In genomic region chr4:78720994-78721677, GRCh38 we compare ENCODE assay signal across 1 cellular context.
TF ChIP-seq lines count a peak whose summit lies in the region.

No MANE protein-coding gene starts in this region.

TF ChIP-seq in IMR-90, 13 proteins besides CTCF, POLR2A, EP300 and RAD21:
- TF ChIP-seq RCOR1 (IDR thresholded peaks at IDR 0.05; ENCODE audit: insufficient replicate concordance, low read length) (no peak), BHLHE40 (IDR thresholded peaks at IDR 0.05; ENCODE audit: low read depth, low read length) (no peak), MXI1 (IDR thresholded peaks at IDR 0.05; ENCODE audit: borderline replicate concordance, low read depth, low read length) (no peak), ELK1 (IDR thresholded peaks at IDR 0.05; ENCODE audit: borderline replicate concordance, low read depth, low read length) (no peak), FOS (IDR thresholded peaks at IDR 0.05; ENCODE audit: low read depth, low read length) (no peak), MAFK (IDR thresholded peaks at IDR 0.05; ENCODE audit: low read depth, low read length) (no peak), RFX5 (IDR thresholded peaks at IDR 0.05; ENCODE audit: low read depth, low read length) (no peak), CHD1 (IDR thresholded peaks at IDR 0.05; ENCODE audit: low read depth, low read length) (no peak), CEBPB (IDR thresholded peaks at IDR 0.05; ENCODE audit: low read depth, low read length) (no peak), MAZ (IDR thresholded peaks at IDR 0.05; ENCODE audit: borderline replicate concordance, low read depth, low read length) (no peak), USF2 (IDR thresholded peaks at IDR 0.05; ENCODE audit: low read depth, low read length) (no peak), NFE2L2 (IDR thresholded peaks at IDR 0.05; ENCODE audit: low read depth, low read length) (no peak)
